4 cellular contexts compared by ENCODE assay signal in genomic region chr22:47777426-47777825, GRCh38.
"Had no signal": no experiment of that assay in that cellular context is flagged by ENCODE, and none has a peak within 500 bp of the region (broad histone marks: within the 10 kb centered on the region; RNA-seq: fewer than 3 reads in every experiment).

No MANE protein-coding gene starts in this region.

- H3K4me2 ChIP-seq: GM23338 had no signal

- H3K4me3 ChIP-seq: GM23338 had no signal

- ATAC-seq: GM23338 had no signal

- DNase-seq: H9, HCEC 1CT, IMR-90 had no signal

- H3K27ac Mint-ChIP-seq: GM23338, H9 had no signal

- H3K4me3 Mint-ChIP-seq: GM23338, H9 had no signal
